Comparison of ENCODE assay signal across 13 cellular contexts in the genomic region with DNA sequence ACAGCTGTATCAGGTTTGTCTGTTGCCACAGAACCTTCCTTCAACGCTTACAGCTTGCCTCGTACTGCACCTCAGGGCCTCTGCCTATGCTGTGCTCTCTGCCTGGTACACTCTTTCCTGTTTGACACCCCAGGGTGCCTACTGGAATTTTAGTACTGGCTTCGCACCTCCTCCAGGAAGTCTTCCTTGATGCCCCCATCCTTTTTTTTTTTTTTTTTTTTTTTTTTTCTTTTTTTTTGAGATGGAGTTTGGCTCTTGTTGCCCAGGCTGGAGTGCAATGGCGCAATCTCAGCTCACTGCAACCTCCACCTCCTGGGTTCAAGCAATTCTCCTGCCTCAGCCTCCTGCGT. TPM values are rescaled to one million over a fixed set of nuclear protein-coding genes. Genes with fewer than 3 reads are reported as not detected.
"Had no signal": no experiment of that assay in that cellular context is flagged by ENCODE, and none has a peak within 500 bp of the region (broad histone marks: within the 10 kb centered on the region; RNA-seq: fewer than 3 reads in every experiment).

No MANE protein-coding gene starts in this region.

RNA-seq across cellular contexts. Expression of a gene that starts 6.3 kb away (rescaled TPM):
- total RNA-seq: activated B cell treated with CpG ODN at 0.5 μM for 24 hours; activated CD4-positive, alpha-beta memory T cell treated with anti-CD3 and anti-CD28 coated beads for 36 hours; activated naive CD4-positive, alpha-beta T cell treated with anti-CD3 and anti-CD28 coated beads for 36 hours; activated naive CD4-positive, alpha-beta T cell treated with anti-CD3 and anti-CD28 coated beads, Interleukin-2, amount 50 U/mL, for 72 hours; activated T-helper 1 cell treated with anti-CD3 and anti-CD28 coated beads, Interleukin-12 subunit alpha, Interleukin-12 subunit beta, Interleukin-2, Interleukin-4 antibody, amounts not matched to agents 30 ng/mL and 10 ng/mL and 1 ng/mL, durations not matched to agents 14 hours and 24 hours and 36 hours; bronchial epithelial cell; SJSA1 had no signal

RNA-seq across cellular contexts. Expression of a gene that starts 19.9 kb away (rescaled TPM):
- total RNA-seq: activated B cell treated with CpG ODN at 0.5 μM for 24 hours; activated CD4-positive, alpha-beta memory T cell treated with anti-CD3 and anti-CD28 coated beads for 36 hours; activated naive CD4-positive, alpha-beta T cell treated with anti-CD3 and anti-CD28 coated beads for 36 hours; activated naive CD4-positive, alpha-beta T cell treated with anti-CD3 and anti-CD28 coated beads, Interleukin-2, amount 50 U/mL, for 72 hours; activated T-cell treated with anti-CD3 and anti-CD28 coated beads, Interleukin-2, amount 50 U/mL, for 4 hours; activated T-helper 1 cell treated with anti-CD3 and anti-CD28 coated beads, Interleukin-12 subunit alpha, Interleukin-12 subunit beta, Interleukin-2, Interleukin-4 antibody, amounts not matched to agents 30 ng/mL and 10 ng/mL and 1 ng/mL, durations not matched to agents 14 hours and 24 hours and 36 hours; adrenal gland; astrocyte; bronchial epithelial cell; M059J; Peyer's patch; SJSA1 had no signal
- polyA plus RNA-seq: adrenal gland, SK-N-SH had no signal

RNA-seq across cellular contexts. Expression of a gene that starts 56.2 kb away (rescaled TPM):
- total RNA-seq: activated B cell treated with CpG ODN at 0.5 μM for 24 hours; activated naive CD4-positive, alpha-beta T cell treated with anti-CD3 and anti-CD28 coated beads for 36 hours had no signal

RNA-seq across cellular contexts. Expression of a gene that starts 57.6 kb away (rescaled TPM):
- total RNA-seq: activated B cell treated with CpG ODN at 0.5 μM for 24 hours had no signal
